In the genomic region with DNA sequence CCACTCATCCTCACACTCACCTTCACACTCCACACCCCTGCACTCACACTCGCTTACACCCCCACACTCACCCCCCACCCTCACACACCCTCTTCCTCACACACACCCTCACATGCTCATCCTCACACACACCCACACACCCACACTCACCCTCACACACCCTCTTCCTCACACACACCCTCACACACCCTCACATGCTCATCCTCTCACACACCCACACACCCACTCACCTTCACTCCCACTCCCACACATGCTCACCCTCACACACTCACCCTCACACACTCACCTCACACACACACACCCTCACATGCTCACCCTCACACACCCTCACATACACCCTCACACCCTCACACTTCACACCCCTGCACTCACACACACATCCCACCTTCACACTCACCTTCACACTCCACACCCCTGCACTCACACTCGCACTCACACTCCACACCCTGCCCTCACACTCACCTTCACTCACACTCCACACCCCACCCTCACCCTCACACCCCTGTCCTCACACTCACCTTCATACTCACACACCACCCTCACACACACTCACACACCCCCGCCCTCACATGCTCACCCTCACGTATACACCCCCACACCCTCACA, we compare ENCODE assay signal across 1 cellular context.
A peak's percentile ranks its signal among the peaks of the same experiment; 100 is the strongest.
TF ChIP-seq lines count a peak whose summit lies in the region.

No MANE protein-coding gene starts in this region.

TF ChIP-seq in HEK293, 187 proteins besides CTCF, POLR2A, EP300 and RAD21 (continued from another document):
- TF ChIP-seq, protein P1, sequence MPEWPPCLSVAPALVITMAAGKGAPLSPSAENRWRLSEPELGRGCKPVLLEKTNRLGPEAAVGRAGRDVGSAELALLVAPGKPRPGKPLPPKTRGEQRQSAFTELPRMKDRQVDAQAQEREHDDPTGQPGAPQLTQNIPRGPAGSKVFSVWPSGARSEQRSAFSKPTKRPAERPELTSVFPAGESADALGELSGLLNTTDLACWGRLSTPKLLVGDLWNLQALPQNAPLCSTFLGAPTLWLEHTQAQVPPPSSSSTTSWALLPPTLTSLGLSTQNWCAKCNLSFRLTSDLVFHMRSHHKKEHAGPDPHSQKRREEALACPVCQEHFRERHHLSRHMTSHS (tag by site-specific recombination; IDR thresholded peaks at IDR 0.05) = no peak
- TF ChIP-seq, protein P2, sequence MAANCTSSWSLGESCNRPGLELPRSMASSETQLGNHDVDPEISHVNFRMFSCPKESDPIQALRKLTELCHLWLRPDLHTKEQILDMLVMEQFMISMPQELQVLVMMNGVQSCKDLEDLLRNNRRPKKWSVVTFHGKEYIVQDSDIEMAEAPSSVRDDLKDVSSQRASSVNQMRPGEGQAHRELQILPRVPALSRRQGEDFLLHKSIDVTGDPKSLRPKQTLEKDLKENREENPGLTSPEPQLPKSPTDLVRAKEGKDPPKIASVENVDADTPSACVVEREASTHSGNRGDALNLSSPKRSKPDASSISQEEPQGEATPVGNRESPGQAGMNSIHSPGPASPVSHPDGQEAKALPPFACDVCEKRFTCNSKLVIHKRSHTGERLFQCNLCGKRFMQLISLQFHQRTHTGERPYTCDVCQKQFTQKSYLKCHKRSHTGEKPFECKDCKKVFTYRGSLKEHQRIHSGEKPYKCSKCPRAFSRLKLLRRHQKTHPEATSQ (tag by site-specific recombination; IDR thresholded peaks at IDR 0.05) = no peak
- TF ChIP-seq ZNF169 (tag by site-specific recombination; IDR thresholded peaks at IDR 0.05) = 0 out of 2 replicates have a peak, but pooled peaks have one; percentile 35
- TF ChIP-seq ZIC2 (tag by site-specific recombination; IDR thresholded peaks at IDR 0.05) = no peak
- TF ChIP-seq ZFHX2 (tag by site-specific recombination; conservative IDR thresholded peaks at IDR 0.05) = peak; percentile 99
- TF ChIP-seq KLF8 (tag by site-specific recombination; IDR thresholded peaks at IDR 0.05) = 0 out of 2 replicates have a peak, but pooled peaks have one; percentile 33
- TF ChIP-seq EGR2 (tag by site-specific recombination; IDR thresholded peaks at IDR 0.05; ENCODE audit: low read depth) = peak; percentile 98
- peak; percentile 63; the same call in 1 of the 2 replicates for TF ChIP-seq ZNF311 (tag by site-specific recombination; IDR thresholded peaks at IDR 0.05; ENCODE audit: borderline replicate concordance)
- TF ChIP-seq, protein P3, sequence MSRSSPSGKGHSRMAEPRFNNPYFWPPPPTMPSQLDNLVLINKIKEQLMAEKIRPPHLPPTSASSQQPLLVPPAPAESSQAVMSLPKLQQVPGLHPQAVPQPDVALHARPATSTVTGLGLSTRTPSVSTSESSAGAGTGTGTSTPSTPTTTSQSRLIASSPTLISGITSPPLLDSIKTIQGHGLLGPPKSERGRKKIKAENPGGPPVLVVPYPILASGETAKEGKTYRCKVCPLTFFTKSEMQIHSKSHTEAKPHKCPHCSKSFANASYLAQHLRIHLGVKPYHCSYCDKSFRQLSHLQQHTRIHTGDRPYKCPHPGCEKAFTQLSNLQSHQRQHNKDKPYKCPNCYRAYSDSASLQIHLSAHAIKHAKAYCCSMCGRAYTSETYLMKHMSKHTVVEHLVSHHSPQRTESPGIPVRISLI (tag by site-specific recombination; IDR thresholded peaks at IDR 0.05) = no peak
- TF ChIP-seq ZNF335 (tag by site-specific recombination; conservative IDR thresholded peaks at IDR 0.05) = no peak
- TF ChIP-seq KLF1 (tag by site-specific recombination; IDR thresholded peaks at IDR 0.05) = peak; percentile 59; the same call in 1 of the 2 replicates
- peak; percentile 49; the same call in 1 of the 2 replicates for TF ChIP-seq KLF9 (tag by site-specific recombination; IDR thresholded peaks at IDR 0.05; ENCODE audit: low read depth)
- no peak for TF ChIP-seq ZNF274 (IDR thresholded peaks at IDR 0.05; ENCODE audit: low read length)
- no peak for TF ChIP-seq ZNF274 (tag by site-specific recombination; IDR thresholded peaks at IDR 0.05; ENCODE audit: borderline replicate concordance)
- TF ChIP-seq, protein P4, sequence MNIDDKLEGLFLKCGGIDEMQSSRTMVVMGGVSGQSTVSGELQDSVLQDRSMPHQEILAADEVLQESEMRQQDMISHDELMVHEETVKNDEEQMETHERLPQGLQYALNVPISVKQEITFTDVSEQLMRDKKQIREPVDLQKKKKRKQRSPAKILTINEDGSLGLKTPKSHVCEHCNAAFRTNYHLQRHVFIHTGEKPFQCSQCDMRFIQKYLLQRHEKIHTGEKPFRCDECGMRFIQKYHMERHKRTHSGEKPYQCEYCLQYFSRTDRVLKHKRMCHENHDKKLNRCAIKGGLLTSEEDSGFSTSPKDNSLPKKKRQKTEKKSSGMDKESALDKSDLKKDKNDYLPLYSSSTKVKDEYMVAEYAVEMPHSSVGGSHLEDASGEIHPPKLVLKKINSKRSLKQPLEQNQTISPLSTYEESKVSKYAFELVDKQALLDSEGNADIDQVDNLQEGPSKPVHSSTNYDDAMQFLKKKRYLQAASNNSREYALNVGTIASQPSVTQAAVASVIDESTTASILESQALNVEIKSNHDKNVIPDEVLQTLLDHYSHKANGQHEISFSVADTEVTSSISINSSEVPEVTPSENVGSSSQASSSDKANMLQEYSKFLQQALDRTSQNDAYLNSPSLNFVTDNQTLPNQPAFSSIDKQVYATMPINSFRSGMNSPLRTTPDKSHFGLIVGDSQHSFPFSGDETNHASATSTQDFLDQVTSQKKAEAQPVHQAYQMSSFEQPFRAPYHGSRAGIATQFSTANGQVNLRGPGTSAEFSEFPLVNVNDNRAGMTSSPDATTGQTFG (tag by site-specific recombination; IDR thresholded peaks at IDR 0.05; ENCODE audit: borderline replicate concordance) = peak; percentile 54; the same call in 1 of the 2 replicates
TF ChIP-seq in HEK293: peak in this region for 10.
